In genomic region chr15:89807689-89808088, GRCh38 we compare ENCODE assay signal across 29 cellular contexts. TPM values are rescaled to one million over a fixed set of nuclear protein-coding genes. Genes with fewer than 3 reads are reported as not detected.
DNase-seq lines count a peak whose midpoint lies in the region; ATAC-seq, FAIRE-seq and TF ChIP-seq lines count a peak whose summit lies in the region.
"Had no signal": no experiment of that assay in that cellular context is flagged by ENCODE, and none has a peak within 500 bp of the region (broad histone marks: within the 10 kb centered on the region; RNA-seq: fewer than 3 reads in every experiment).

No MANE protein-coding gene starts in this region.

- no peak for FAIRE-seq in pancreas (lab: Jason Lieb, UNC)
- FAIRE-seq: GM18507, RCC 7860 had no signal

- H3K27me3 ChIP-seq in right atrium auricular region (no peaks in the 10 kb centered on the region), mesenchymal stem cell (ENCODE audit: control insufficient read depth in 1 of 2, insufficient read depth in 1 of 2, low read length in 2 of 2) (no peaks in the 10 kb centered on the region), pancreas (no peaks in the 10 kb centered on the region)
- H3K27me3 ChIP-seq: MG63 had no signal

- H3K23ac ChIP-seq in mesenchymal stem cell (ENCODE audit: low read length in 2 of 2), result no peak overlapping the region

- peaks cover 10% of the 10 kb centered on the region for H3K27me3 Mint-ChIP-seq in activated T-helper 17 cell treated with anti-CD3 and anti-CD28 coated beads, Interleukin-2, amount 50 U/mL, for 72 hours

- H3K9me3 ChIP-seq in right atrium auricular region (no peaks in the 10 kb centered on the region), mesenchymal stem cell (ENCODE audit: control insufficient read depth, low read length) (no peaks in the 10 kb centered on the region), pancreas (no peaks in the 10 kb centered on the region)
- H3K9me3 ChIP-seq: BLaER1 treated with 17β-estradiol and CSF1 and Interleukin-3, amounts not matched to agents 10 nM and 100 nM; HAP-1; MG63; SK-N-SH had no signal

- H3K4me3 Mint-ChIP-seq in activated T-helper 17 cell treated with anti-CD3 and anti-CD28 coated beads, Interleukin-2, amount 50 U/mL, for 72 hours, result no peak overlapping the region
- H3K4me3 Mint-ChIP-seq: CD4-positive, alpha-beta memory T cell had no signal

- H3K9me3 Mint-ChIP-seq in activated T-helper 17 cell treated with anti-CD3 and anti-CD28 coated beads, Interleukin-2, amount 50 U/mL, for 72 hours, result no peaks in the 10 kb centered on the region
- H3K9me3 Mint-ChIP-seq: CD4-positive, alpha-beta memory T cell had no signal

- H4K8ac ChIP-seq in mesenchymal stem cell (ENCODE audit: low read length), result no peak overlapping the region

- no peak overlapping the region for H3K14ac ChIP-seq in mesenchymal stem cell (ENCODE audit: low read length in 2 of 2)

- H3K4me2 ChIP-seq in mesenchymal stem cell (ENCODE audit: low read length, poor library complexity, severe bottlenecking), result no peak overlapping the region
- H3K4me2 ChIP-seq: BLaER1 treated with 17β-estradiol and CSF1 and Interleukin-3, amounts not matched to agents 10 nM and 100 nM; SK-N-SH had no signal

- no peak for TF ChIP-seq CTCF in right atrium auricular region (IDR thresholded peaks at IDR 0.05)
- no peak for TF ChIP-seq CTCF in VCaP (conservative IDR thresholded peaks at IDR 0.05)
- TF ChIP-seq CTCF in pancreas (IDR thresholded peaks at IDR 0.05), result no peak

- H2BK12ac ChIP-seq in mesenchymal stem cell (ENCODE audit: low read length in 2 of 2), result no peak overlapping the region

- no peak overlapping the region for H3K18ac ChIP-seq in mesenchymal stem cell (ENCODE audit: low read depth in 1 of 2, low read length in 2 of 2)

- ATAC-seq in left ventricle myocardium superior, result no peak
- no peak for ATAC-seq in pancreas
- no peak for ATAC-seq in activated T-helper 17 cell treated with anti-CD3 and anti-CD28 coated beads, Interleukin-2, amount 50 U/mL, for 72 hours (replicated peaks)

- no peak overlapping the region for H3K4ac ChIP-seq in mesenchymal stem cell (ENCODE audit: low read depth in 1 of 2, low read length in 2 of 2)

- H3K4me1 ChIP-seq in right atrium auricular region (peaks cover 0 to 18% of the 10 kb centered on the region in 2 donors), mesenchymal stem cell (ENCODE audit: control insufficient read depth, insufficient read depth, low read depth, low read length) (peaks cover 31% of the 10 kb centered on the region), pancreas (peaks cover 29 to 40% (median 30%) of the 10 kb centered on the region in 3 donors)

- H3K4me3 ChIP-seq in right atrium auricular region (no peak overlapping the region), mesenchymal stem cell (ENCODE audit: insufficient read depth in 1 of 2, low read depth in 1 of 2, low read length in 2 of 2) (no peak overlapping the region), pancreas (no peak overlapping the region)
- H3K4me3 ChIP-seq: BLaER1 treated with 17β-estradiol and CSF1 and Interleukin-3, amounts not matched to agents 10 nM and 100 nM; HAP-1; MG63 had no signal

- H2AFZ ChIP-seq in mesenchymal stem cell (ENCODE audit: low read depth, low read length), result no peak overlapping the region

- H2BK5ac ChIP-seq in mesenchymal stem cell (ENCODE audit: low read depth, low read length, poor library complexity, severe bottlenecking), result no peak overlapping the region

- H3K9ac ChIP-seq in mesenchymal stem cell (ENCODE audit: low read length), result peak overlapping the region; percentile 59
- H3K9ac ChIP-seq: BLaER1 treated with 17β-estradiol and CSF1 and Interleukin-3, amounts not matched to agents 10 nM and 100 nM; SK-N-SH had no signal

- H3K27ac ChIP-seq in right atrium auricular region (no peak overlapping the region), VCaP (peak overlapping the region; percentile 98), mesenchymal stem cell (ENCODE audit: low read length, poor library complexity, severe bottlenecking) (no peak overlapping the region), pancreas (peak overlapping the region; percentile 64 to 79 (median 72)), caudate nucleus (ENCODE audit: low read depth, low read length) (no peak overlapping the region)
- H3K27ac ChIP-seq: BLaER1 treated with 17β-estradiol and CSF1 and Interleukin-3, amounts not matched to agents 10 nM and 100 nM had no signal

- WGBS in mesenchymal stem cell, result 94% methylated on average over 6 of the region's 6 CpGs
- 81 to 82% methylated on average over 6 of the region's 6 CpGs for WGBS in pancreas, 2 donors

- peaks cover 2% of the 10 kb centered on the region for H3K79me1 ChIP-seq in mesenchymal stem cell (replicated peaks; ENCODE audit: low read length, poor library complexity, severe bottlenecking)

- no peak overlapping the region for H4K91ac ChIP-seq in mesenchymal stem cell (ENCODE audit: low read length)

- DNase-seq in left ventricle myocardium superior (peak; percentile 7), right atrium auricular region (ENCODE audit: low spot score) (no peak), mesenchymal stem cell (no peak), pancreas (no peak), caudate nucleus (lab: John Stamatoyannopoulos, UW) (no peak), AG20443 (ENCODE audit: low spot score) (no peak)
- DNase-seq: AML-193; CD4-positive, alpha-beta memory T cell; COR-L47; DMS53; Kasumi-1; MG63; NCI-H1105 treated with DMSO at 0.1 percent for 48 hours; NCI-H146; NCI-H1930; NCI-H2227 treated with DMSO at 0.1 percent for 48 hours; NCI-H510A; NCI-H69; SK-N-SH; SW 1271 had no signal

- no peaks in the 10 kb centered on the region for H3K4me1 Mint-ChIP-seq in activated T-helper 17 cell treated with anti-CD3 and anti-CD28 coated beads, Interleukin-2, amount 50 U/mL, for 72 hours
- H3K4me1 Mint-ChIP-seq: CD4-positive, alpha-beta memory T cell had no signal

- H2AK5ac ChIP-seq in mesenchymal stem cell (ENCODE audit: low read length, severe bottlenecking), result no peak overlapping the region

- H3K36me3 ChIP-seq in right atrium auricular region (no peaks in the 10 kb centered on the region), mesenchymal stem cell (ENCODE audit: control insufficient read depth in 1 of 2, insufficient read depth in 2 of 2, low read depth in 1 of 2, low read length in 2 of 2) (peaks cover 20 to 85% of the 10 kb centered on the region in 2 experiments), pancreas (peaks cover 0 to 11% (median 3%) of the 10 kb centered on the region in 3 donors)
- H3K36me3 ChIP-seq: HAP-1 had no signal

- no peaks in the 10 kb centered on the region for H3K36me3 Mint-ChIP-seq in activated T-helper 17 cell treated with anti-CD3 and anti-CD28 coated beads, Interleukin-2, amount 50 U/mL, for 72 hours (ENCODE audit: low read depth)
- H3K36me3 Mint-ChIP-seq: CD4-positive, alpha-beta memory T cell had no signal

- intact Hi-C loops in left ventricle myocardium superior (cut with micrococcal nuclease) (no loop called here), pancreas (cut with DNase I) (loop anchor here in 1 of 3 donors (5.0 kb wide), 1 partner anchor 40 kb away; no protein-coding TSS in a partner anchor)

- no peak overlapping the region for H2BK120ac ChIP-seq in mesenchymal stem cell (ENCODE audit: low read depth, low read length)

- no peak overlapping the region for H3K27ac Mint-ChIP-seq in activated T-helper 17 cell treated with anti-CD3 and anti-CD28 coated beads, Interleukin-2, amount 50 U/mL, for 72 hours
- H3K27ac Mint-ChIP-seq: CD4-positive, alpha-beta memory T cell had no signal

- H2BK15ac ChIP-seq in mesenchymal stem cell (ENCODE audit: low read depth, poor library complexity, severe bottlenecking), result no peak overlapping the region

RNA-seq across cellular contexts. Expression of gene ANPEP, which starts 7.0 kb away (rescaled TPM):
- total RNA-seq in left ventricle myocardium superior, result 7.7 TPM
- 10 to 100 TPM in 1 of 2 donors, 1 to 10 TPM in 1; 8.1 to 22.7 TPM for total RNA-seq in right atrium auricular region
- 63.7 TPM for polyA plus RNA-seq in mesenchymal stem cell (2013, experiment 1 of 2)
- 61.6 TPM for polyA plus RNA-seq in mesenchymal stem cell (2013, experiment 2 of 2)
- total RNA-seq in pancreas, result 1,000 to 10,000 TPM in 2 of 6 donors, 100 to 1,000 TPM in 4; 401 to 1,207 (median 921) TPM
- polyA plus RNA-seq in pancreas, result 100 to 1,000 TPM; 388 to 524 TPM
- total RNA-seq in activated T-helper 17 cell treated with anti-CD3 and anti-CD28 coated beads, Interleukin-2, amount 50 U/mL, for 72 hours, result under 1 TPM; 0.19 to 0.45 TPM
- total RNA-seq: G401 had no signal
- polyA plus RNA-seq: CD4-positive, alpha-beta memory T cell had no signal

RNA-seq across cellular contexts. Expression of gene MESP2, which starts 31.6 kb away (rescaled TPM):
- total RNA-seq in left ventricle myocardium superior, result 0.20 TPM
- total RNA-seq in right atrium auricular region, result not detected
- 0.12 TPM for polyA plus RNA-seq in mesenchymal stem cell (2013, experiment 1 of 2)
- polyA plus RNA-seq in mesenchymal stem cell (2013, experiment 2 of 2), result 0.07 TPM
- under 1 TPM in 4 of 6 donors, not detected in 2; 0.16 to 0.46 (median 0.30) TPM for total RNA-seq in pancreas
- polyA plus RNA-seq in pancreas, result under 1 TPM in 1 of 2 donors, not detected in 1; 0.12 TPM
- total RNA-seq in activated T-helper 17 cell treated with anti-CD3 and anti-CD28 coated beads, Interleukin-2, amount 50 U/mL, for 72 hours, result under 1 TPM in 1 of 2 donors, not detected in 1; 0.15 TPM
- total RNA-seq: A172; CD4-positive, alpha-beta memory T cell; G401; OCI-LY7 had no signal
- polyA plus RNA-seq: CD4-positive, alpha-beta memory T cell had no signal

RNA-seq across cellular contexts. Expression of gene MESP1, which starts 56.6 kb away (rescaled TPM):
- total RNA-seq in left ventricle myocardium superior (8.4 TPM), right atrium auricular region (1 to 10 TPM; 2.3 to 2.4 TPM), pancreas (1 to 10 TPM; 1.5 to 4.0 (median 2.4) TPM)
- polyA plus RNA-seq in mesenchymal stem cell (2013, experiment 1 of 2), result 0.03 TPM
- 0.03 TPM for polyA plus RNA-seq in mesenchymal stem cell (2013, experiment 2 of 2)
- 1 to 10 TPM; 1.1 to 2.1 TPM for polyA plus RNA-seq in pancreas
- total RNA-seq in activated T-helper 17 cell treated with anti-CD3 and anti-CD28 coated beads, Interleukin-2, amount 50 U/mL, for 72 hours, result 1 to 10 TPM; 2.1 to 3.7 TPM
- total RNA-seq: G401 had no signal

Comparison
In these comparisons a context has a peak if more than half of its experiments do, and no peak if none do; other contexts are left out.
1. H3K27ac ChIP-seq: peak in VCaP (single experiment) and pancreas (4 of 4); none in right atrium auricular region (0 of 2), mesenchymal stem cell (single experiment) and caudate nucleus (single experiment).
2. RNA of gene ANPEP, which starts 7.0 kb away (total RNA-seq): 401 to 1,207 TPM in pancreas; 8.1 to 22.7 TPM in right atrium auricular region, 7.7 TPM in left ventricle myocardium superior (single experiment) and 0.19 to 0.45 TPM in activated T-helper 17 cell treated with anti-CD3 and anti-CD28 coated beads, Interleukin-2, amount 50 U/mL, for 72 hours; every median in the first group is over 10 times any median in the second.